In genomic region chr12:56104815-56105476, GRCh38 we compare ENCODE assay signal across 8 cellular contexts. TPM values are rescaled to one million over a fixed set of nuclear protein-coding genes. Genes with fewer than 3 reads are reported as not detected.
DNase-seq lines count a peak whose midpoint lies in the region; ATAC-seq lines count a peak whose summit lies in the region.

No MANE protein-coding gene starts in this region.

- ATAC-seq in HG03064 (IDR thresholded peaks at IDR 0.05; ENCODE audit: low read depth, unreplicated experiment) (peak; percentile 12), T-helper 17 cell (peak; percentile 2)

- H3K27me3 Mint-ChIP-seq in T-helper 17 cell: no peaks in the 10 kb centered on the region

- DNase-seq in NCI-H748 (lab: John Stamatoyannopoulos, UW; ENCODE audit: unreplicated experiment) (peak; percentile 33), NCI-H748 treated with DMSO at 0.1 percent for 48 hours (lab: John Stamatoyannopoulos, UW) (no peak), T-helper 17 cell (peak in 2 of 3 donors; percentile 12 to 16), NCI-H1436 treated with DMSO at 0.1 percent for 48 hours (lab: John Stamatoyannopoulos, UW) (no peak)
- DNase-seq in effector memory CD4-positive, alpha-beta T cell: no peak

- whole genome bisulfite sequencing in urinary bladder: under 1% methylated on average over 39 of the region's 39 CpGs

- peaks cover 2% of the 10 kb centered on the region for H3K36me3 Mint-ChIP-seq in T-helper 17 cell (ENCODE audit: low read depth)

- peak overlapping the region; percentile 75 for H3K4me3 ChIP-seq in effector memory CD4-positive, alpha-beta T cell (ENCODE audit: insufficient read depth, low read depth, low read length, poor library complexity, severe bottlenecking)
- H3K4me3 ChIP-seq in muscle layer of colon (ENCODE audit: low read depth in 1 of 2, low read length in 2 of 2) (peak overlapping the region; percentile 87 to 92), urinary bladder (ENCODE audit: low read depth, low read length) (peak overlapping the region; percentile 72)

- H3K4me1 ChIP-seq in effector memory CD4-positive, alpha-beta T cell (ENCODE audit: control insufficient read depth, insufficient read depth, low read length, poor library complexity, severe bottlenecking): peaks cover 36% of the 10 kb centered on the region
- H3K4me1 ChIP-seq in muscle layer of colon (ENCODE audit: insufficient read depth, low read length) (peaks cover 14% of the 10 kb centered on the region), urinary bladder (ENCODE audit: insufficient read depth) (no peaks in the 10 kb centered on the region)

- peak overlapping the region; percentile 87 for H3K27ac ChIP-seq in effector memory CD4-positive, alpha-beta T cell (ENCODE audit: insufficient read depth, low read length, poor library complexity, severe bottlenecking)
- H3K27ac ChIP-seq in muscle layer of colon (ENCODE audit: low read depth, low read length) (peak overlapping the region; percentile 90), urinary bladder (ENCODE audit: low read depth) (peak overlapping the region; percentile 55)

- peaks cover 30% of the 10 kb centered on the region for H3K36me3 ChIP-seq in effector memory CD4-positive, alpha-beta T cell (ENCODE audit: control insufficient read depth, insufficient read depth, low read length)
- peaks cover 35% of the 10 kb centered on the region for H3K36me3 ChIP-seq in muscle layer of colon (ENCODE audit: insufficient read depth, low read length)
- H3K36me3 ChIP-seq in urinary bladder (ENCODE audit: insufficient read depth): peaks cover 9% of the 10 kb centered on the region

- H3K9me3 ChIP-seq in T-helper 17 cell (ENCODE audit: control insufficient read depth, low read length, poor library complexity, severe bottlenecking) (no peaks in the 10 kb centered on the region), muscle layer of colon (ENCODE audit: low read length) (no peaks in the 10 kb centered on the region)
- no peaks in the 10 kb centered on the region for H3K9me3 ChIP-seq in effector memory CD4-positive, alpha-beta T cell (ENCODE audit: control insufficient read depth, low read length)

- H3K27me3 ChIP-seq in effector memory CD4-positive, alpha-beta T cell (replicated peaks; ENCODE audit: control insufficient read depth, insufficient read depth, low read length, poor library complexity, severe bottlenecking): no peaks in the 10 kb centered on the region
- no peaks in the 10 kb centered on the region for H3K27me3 ChIP-seq in muscle layer of colon (ENCODE audit: control insufficient read depth in 1 of 2, insufficient read depth in 2 of 2, low read length in 2 of 2)

- peak overlapping the region; percentile 75 for H3K9ac ChIP-seq in muscle layer of colon (ENCODE audit: low read length)

- H3K4me1 Mint-ChIP-seq in T-helper 17 cell: peaks cover 50% of the 10 kb centered on the region

- H3K27ac Mint-ChIP-seq in T-helper 17 cell: peak overlapping the region; percentile 99

- H3K4me3 Mint-ChIP-seq in T-helper 17 cell: peak overlapping the region; percentile 100

RNA-seq across cellular contexts. Expression of gene PA2G4, which starts 0.6 kb away (rescaled TPM):
- total RNA-seq in T-helper 17 cell (10 to 100 TPM; 62.0 to 76.2 TPM), urinary bladder (64.6 TPM)
- polyA plus RNA-seq in urinary bladder: 121 TPM

RNA-seq across cellular contexts. Expression of gene RPL41, which starts 11.5 kb away (rescaled TPM):
- total RNA-seq in T-helper 17 cell (1,000 to 10,000 TPM; 5,484 to 5,668 TPM), urinary bladder (2,071 TPM)
- 5,547 TPM for polyA plus RNA-seq in urinary bladder

RNA-seq across cellular contexts. Expression of gene ZC3H10, which starts 13.1 kb away (rescaled TPM):
- 1 to 10 TPM; 6.8 to 8.7 TPM for total RNA-seq in T-helper 17 cell
- total RNA-seq in urinary bladder: 4.6 TPM
- 4.9 TPM for polyA plus RNA-seq in urinary bladder

RNA-seq across cellular contexts. Expression of gene ESYT1, which starts 23.1 kb away (rescaled TPM):
- 100 to 1,000 TPM; 178 to 211 TPM for total RNA-seq in T-helper 17 cell
- 85.1 TPM for total RNA-seq in urinary bladder
- polyA plus RNA-seq in urinary bladder: 116 TPM

RNA-seq across cellular contexts. Expression of gene ERBB3, which starts 25.0 kb away (rescaled TPM):
- under 1 TPM; 0.60 to 0.80 TPM for total RNA-seq in T-helper 17 cell
- 34.4 TPM for total RNA-seq in urinary bladder
- 11.4 TPM for polyA plus RNA-seq in urinary bladder

Comparison
In these comparisons a context has a peak if more than half of its experiments do, and no peak if none do; other contexts are left out.
1. DNase-seq: peak in NCI-H748 (single experiment) and T-helper 17 cell (2 of 3); none in NCI-H748 treated with DMSO at 0.1 percent for 48 hours (single experiment), effector memory CD4-positive, alpha-beta T cell (0 of 3) and NCI-H1436 treated with DMSO at 0.1 percent for 48 hours (single experiment).
2. Peak in every context shown above with its lines, with median percentiles within 50 percentile points of each other: H3K27ac ChIP-seq and H3K4me3 ChIP-seq.